In genomic region chr15:89007989-89008388, GRCh38 we compare ENCODE assay signal across 22 cellular contexts.
DNase-seq lines count a peak whose midpoint lies in the region; ATAC-seq and TF ChIP-seq lines count a peak whose summit lies in the region.
"Had no signal": no experiment of that assay in that cellular context is flagged by ENCODE, and none has a peak within 500 bp of the region (broad histone marks: within the 10 kb centered on the region; RNA-seq: fewer than 3 reads in every experiment).

No MANE protein-coding gene starts in this region.

- H3K4me3 ChIP-seq in KMS-11 (IDR thresholded peaks at IDR 0.05; ENCODE audit: insufficient read depth, low read depth, low read length) (no peak overlapping the region), SJCRH30 (no peak overlapping the region), WERI-Rb-1 (ENCODE audit: low read depth, low read length) (no peak overlapping the region)
- H3K4me3 ChIP-seq: GM12878, GM23248 had no signal

- H2AFZ ChIP-seq in KMS-11 (ENCODE audit: low read depth) = peak overlapping the region; percentile 10; the same call in 1 of the 2 replicates
- H2AFZ ChIP-seq: GM23248 had no signal

- H3K27ac Mint-ChIP-seq in T-helper 17 cell = no peak overlapping the region
- H3K27ac Mint-ChIP-seq: CD4-positive, CD25-positive, alpha-beta regulatory T cell; CD8-positive, alpha-beta memory T cell had no signal

- peaks cover 3% of the 10 kb centered on the region for H3K36me3 Mint-ChIP-seq in T-helper 17 cell (ENCODE audit: low read depth)
- H3K36me3 Mint-ChIP-seq: CD4-positive, CD25-positive, alpha-beta regulatory T cell; CD8-positive, alpha-beta memory T cell had no signal

- H3K27me3 ChIP-seq in KMS-11 (ENCODE audit: insufficient read depth, low read depth) (no peaks in the 10 kb centered on the region), SJCRH30 (no peaks in the 10 kb centered on the region), WERI-Rb-1 (ENCODE audit: insufficient read depth, low read depth, severe bottlenecking) (no peaks in the 10 kb centered on the region)
- H3K27me3 ChIP-seq: BE2C had no signal

- H3K4me1 Mint-ChIP-seq in T-helper 17 cell = peaks cover 5% of the 10 kb centered on the region
- H3K4me1 Mint-ChIP-seq: CD8-positive, alpha-beta memory T cell had no signal

- no peak for ATAC-seq in HG03520 (IDR thresholded peaks at IDR 0.05; ENCODE audit: unreplicated experiment)
- ATAC-seq in T-helper 17 cell = no peak
- ATAC-seq: GM12878 had no signal

- H3K4me1 ChIP-seq in KMS-11 (ENCODE audit: low read depth, poor library complexity, severe bottlenecking) (peaks cover under 1% of the 10 kb centered on the region), SJCRH30 (peaks cover 5% of the 10 kb centered on the region)
- H3K4me1 ChIP-seq: BE2C had no signal

- peaks cover 44% of the 10 kb centered on the region for H3K27me3 Mint-ChIP-seq in T-helper 17 cell

- H3K27ac ChIP-seq in KMS-11 = no peak overlapping the region
- H3K27ac ChIP-seq in SJCRH30 = no peak overlapping the region
- peak overlapping the region; percentile 42 for H3K27ac ChIP-seq in WERI-Rb-1
- H3K27ac ChIP-seq: GM23248, HL-60 had no signal

- no peaks in the 10 kb centered on the region for H3K36me3 ChIP-seq in KMS-11 (ENCODE audit: insufficient read depth)
- no peaks in the 10 kb centered on the region for H3K36me3 ChIP-seq in SJCRH30
- no peaks in the 10 kb centered on the region for H3K36me3 ChIP-seq in WERI-Rb-1
- H3K36me3 ChIP-seq: BE2C had no signal

- no peak overlapping the region for H3K4me2 ChIP-seq in KMS-11

- no peak overlapping the region for H3K4me3 Mint-ChIP-seq in T-helper 17 cell
- H3K4me3 Mint-ChIP-seq: CD4-positive, CD25-positive, alpha-beta regulatory T cell; CD8-positive, alpha-beta memory T cell had no signal

- H3K79me2 ChIP-seq in KMS-11 (ENCODE audit: insufficient read depth, low read depth) = no peaks in the 10 kb centered on the region

- TF ChIP-seq CTCF in KMS-11 (conservative IDR thresholded peaks at IDR 0.05; ENCODE audit: low read depth, low read length) = no peak
- TF ChIP-seq CTCF in WERI-Rb-1 (IDR thresholded peaks at IDR 0.05; ENCODE audit: low read depth, low read length) = no peak

- DNase-seq in NCI-H82 treated with DMSO at 0.1 percent for 48 hours (lab: John Stamatoyannopoulos, UW; ENCODE audit: unreplicated experiment) = peak; percentile 57
- DNase-seq in SJCRH30 = peak; percentile 20 to 73
- DNase-seq in WERI-Rb-1 = no peak
- no peak for DNase-seq in GOT3 (lab: John Stamatoyannopoulos, UW)
- no peak for DNase-seq in NCI-H1105 (lab: John Stamatoyannopoulos, UW)
- no peak for DNase-seq in T-helper 17 cell
- DNase-seq: ACHN; BE2C; C1 segment of cervical spinal cord; CD4-positive, CD25-positive, alpha-beta regulatory T cell; CD8-positive, alpha-beta memory T cell; COR-L47; DMS 273 treated with DMSO at 0.1 percent for 48 hours; DMS53; DND-41; EL; GM23248; HCEC 1CT had no signal

- H3K9ac ChIP-seq in KMS-11 = no peak overlapping the region
- H3K9ac ChIP-seq: GM23248 had no signal

- H3K9me3 ChIP-seq in SJCRH30 (replicated peaks) (no peaks in the 10 kb centered on the region), WERI-Rb-1 (ENCODE audit: severe bottlenecking) (no peaks in the 10 kb centered on the region), T-helper 17 cell (ENCODE audit: control insufficient read depth, low read length, poor library complexity, severe bottlenecking) (no peaks in the 10 kb centered on the region)
- H3K9me3 ChIP-seq: BE2C had no signal

- H4K20me1 ChIP-seq in KMS-11 (ENCODE audit: insufficient read depth) = no peaks in the 10 kb centered on the region

Comparison
In these comparisons a context has a peak if more than half of its experiments do, and no peak if none do; other contexts are left out.
1. DNase-seq: peak in NCI-H82 treated with DMSO at 0.1 percent for 48 hours (single experiment) and SJCRH30 (2 of 2); none in WERI-Rb-1 (single experiment), GOT3 (single experiment), NCI-H1105 (single experiment) and T-helper 17 cell (0 of 3).